Comparison of ENCODE assay signal across 17 cellular contexts in the genomic region with DNA sequence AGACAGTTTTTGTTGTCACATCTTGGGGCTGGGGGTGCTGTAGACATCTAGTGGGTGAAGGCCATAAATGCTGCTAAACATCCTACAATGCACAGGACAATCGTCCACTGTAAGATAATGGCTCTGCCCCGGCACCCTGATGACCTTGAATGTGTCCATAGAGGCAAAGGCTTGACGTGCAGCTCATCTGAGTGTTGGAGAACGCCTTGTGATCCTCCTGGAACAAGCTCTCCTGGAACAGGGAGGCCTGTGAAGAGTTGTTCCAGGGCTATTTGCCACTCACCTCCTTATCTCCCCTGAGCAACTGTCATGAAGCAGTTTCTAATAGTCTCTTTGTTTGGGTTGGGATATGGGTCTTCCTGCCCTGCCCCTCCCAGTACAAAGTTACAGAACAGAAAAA. TPM values are rescaled to one million over a fixed set of nuclear protein-coding genes. Genes with fewer than 3 reads are reported as not detected.
DNase-seq lines count a peak whose midpoint lies in the region; ATAC-seq, FAIRE-seq and TF ChIP-seq lines count a peak whose summit lies in the region.
"Had no signal": no experiment of that assay in that cellular context is flagged by ENCODE, and none has a peak within 500 bp of the region (broad histone marks: within the 10 kb centered on the region; RNA-seq: fewer than 3 reads in every experiment).

No MANE protein-coding gene starts in this region.

- intact Hi-C loops in heart left ventricle (cut with DNase I) (no loop called here), cardiac septum (cut with DNase I) (no loop called here), HepG2 (cut with micrococcal nuclease; ENCODE audit: unreplicated experiment) (loop anchor here (5.0 kb wide), 1 partner anchor 40 kb away; no protein-coding TSS in a partner anchor), right lobe of liver (cut with DNase I) (no loop called here), testis (cut with DNase I; ENCODE audit: low total_unique reads) (no loop called here), tibial artery (cut with DNase I; ENCODE audit: low total_unique reads) (no loop called here)

- H3K27me3 ChIP-seq in heart left ventricle, result peaks cover 0 to 10% (median 0%) of the 10 kb centered on the region in 9 donors
- H3K27me3 ChIP-seq in HepG2 (ENCODE audit: control insufficient read depth in 1 of 2, insufficient read depth in 2 of 2, low read length in 2 of 2), result no peaks in the 10 kb centered on the region
- no peaks in the 10 kb centered on the region for H3K27me3 ChIP-seq in right lobe of liver
- no peaks in the 10 kb centered on the region for H3K27me3 ChIP-seq in testis
- H3K27me3 ChIP-seq in tibial artery, result no peaks in the 10 kb centered on the region

- peak overlapping the region; percentile 12 for H2AFZ ChIP-seq in HepG2 (ENCODE audit: low read length)

- no peaks in the 10 kb centered on the region for H3K36me3 ChIP-seq in heart left ventricle
- H3K36me3 ChIP-seq in HepG2 (replicated peaks in 1 of 2; ENCODE audit: control insufficient read depth in 1 of 2, insufficient read depth in 2 of 2, low read length in 2 of 2), result no peaks in the 10 kb centered on the region
- no peaks in the 10 kb centered on the region for H3K36me3 ChIP-seq in right lobe of liver
- H3K36me3 ChIP-seq in testis (ENCODE audit: low read depth, missing control alignments), result no peaks in the 10 kb centered on the region
- H3K36me3 ChIP-seq in tibial artery, result no peaks in the 10 kb centered on the region
- H3K36me3 ChIP-seq: BLaER1 treated with 17β-estradiol and CSF1 and Interleukin-3, amounts not matched to agents 10 nM and 100 nM had no signal

- H3K27ac ChIP-seq in heart left ventricle (no peak overlapping the region), HepG2 (ENCODE audit: extremely low read length, insufficient read depth, low read length) (peak overlapping the region; percentile 44), right lobe of liver (no peak overlapping the region), testis (peak overlapping the region in 1 of 2 donors; percentile 18), tibial artery (no peak overlapping the region)
- H3K27ac ChIP-seq: BLaER1 treated with 17β-estradiol and CSF1 and Interleukin-3, amounts not matched to agents 10 nM and 100 nM had no signal

- H3K4me2 ChIP-seq in HepG2 (ENCODE audit: low read depth, low read length), result peak overlapping the region; percentile 70
- H3K4me2 ChIP-seq: BLaER1 treated with 17β-estradiol and CSF1 and Interleukin-3, amounts not matched to agents 10 nM and 100 nM had no signal

- H3K9me3 ChIP-seq in heart left ventricle, result no peaks in the 10 kb centered on the region
- H3K9me3 ChIP-seq in HepG2 (ENCODE audit: low read length), result no peaks in the 10 kb centered on the region
- H3K9me3 ChIP-seq in right lobe of liver, result no peaks in the 10 kb centered on the region
- no peaks in the 10 kb centered on the region for H3K9me3 ChIP-seq in testis
- H3K9me3 ChIP-seq in tibial artery, result no peaks in the 10 kb centered on the region
- H3K9me3 ChIP-seq: BLaER1 treated with 17β-estradiol and CSF1 and Interleukin-3, amounts not matched to agents 10 nM and 100 nM; Caco-2 had no signal

- H3K4me1 ChIP-seq in heart left ventricle (no peaks in the 10 kb centered on the region), HepG2 (ENCODE audit: insufficient read depth, low read length) (peaks cover 44% of the 10 kb centered on the region), right lobe of liver (no peaks in the 10 kb centered on the region), testis (no peaks in the 10 kb centered on the region), tibial artery (no peaks in the 10 kb centered on the region)
- H3K4me1 ChIP-seq: BLaER1 treated with 17β-estradiol and CSF1 and Interleukin-3, amounts not matched to agents 10 nM and 100 nM had no signal

- no peaks in the 10 kb centered on the region for H4K20me1 ChIP-seq in HepG2 (ENCODE audit: insufficient read depth, low read length)
- H4K20me1 ChIP-seq: BLaER1 treated with 17β-estradiol and CSF1 and Interleukin-3, amounts not matched to agents 10 nM and 100 nM had no signal

- WGBS in heart left ventricle, 4 donors, result 28 to 42% (median 36%) methylated on average over 4 of the region's 4 CpGs
- no CpG with 5 or more reads among the region's 4 CpGs for WGBS in HepG2 (ENCODE audit: low lambda C conversion rate)
- no CpG with 5 or more reads among the region's 4 CpGs for WGBS in right lobe of liver (ENCODE audit: insufficient coverage, low coverage, low lambda C conversion rate, missing lambda C conversion rate)
- 26 to 67% methylated on average over 3 to 4 of the region's 4 CpGs for WGBS in testis, 2 donors

- no peak for TF ChIP-seq RAD21 in HepG2 (CRISPR knock-in tag; IDR thresholded peaks at IDR 0.05)

- no peaks in the 10 kb centered on the region for H3K79me2 ChIP-seq in HepG2 (ENCODE audit: insufficient read depth, low read length)

- peak; percentile 98 for FAIRE-seq in HepG2 (lab: Jason Lieb, UNC)
- FAIRE-seq: D721Med, G401.6, GM19239, H1 had no signal

- TF ChIP-seq CTCF in heart left ventricle (IDR thresholded peaks at IDR 0.05) (no peak), HepG2 (CRISPR knock-in tag; IDR thresholded peaks at IDR 0.05) (no peak; the same call in 1 of the 2 replicates), right lobe of liver (IDR thresholded peaks at IDR 0.05) (no peak), testis (IDR thresholded peaks at IDR 0.05) (no peak), tibial artery (IDR thresholded peaks at IDR 0.05) (no peak)

- H3K9ac ChIP-seq in HepG2 (ENCODE audit: insufficient read depth, low read depth, low read length), result 0 out of 2 replicates have a peak overlapping the region, but pooled peaks have one; percentile 8
- H3K9ac ChIP-seq: BLaER1 treated with 17β-estradiol and CSF1 and Interleukin-3, amounts not matched to agents 10 nM and 100 nM had no signal

- DNase-seq in heart left ventricle (no peak), cardiac septum (ENCODE audit: low spot score) (no peak), HepG2 (ENCODE audit: low spot score) (peak; percentile 75), right lobe of liver (no peak), erythroblast (lab: John Stamatoyannopoulos, UW) (peak; percentile 1 to 6), testis (peak; percentile 85), tibial artery (no peak)
- DNase-seq: 8988T; Caco-2; CD4-positive, alpha-beta T cell; H9 had no signal

- in situ Hi-C loops in HepG2 (cut with HindIII; ENCODE audit: extremely low pct_ligation_motif_present, low pct_unique_long_range_greater_than_20kb), result no loop called here

- TF ChIP-seq POLR2A in heart left ventricle (IDR thresholded peaks at IDR 0.05) (no peak), HepG2 (IDR thresholded peaks at IDR 0.05; ENCODE audit: insufficient read depth in 1 of 2, low read depth in 2 of 2, low read length in 2 of 2) (no peak), right lobe of liver (IDR thresholded peaks at IDR 0.05) (no peak), erythroblast (IDR thresholded peaks at IDR 0.05; ENCODE audit: low read length) (no peak), testis (IDR thresholded peaks at IDR 0.05) (no peak)

- BruUV-seq in HepG2 (replicated peaks; lab: Mats Ljungman, UMichigan), result no TSS peak

- ATAC-seq in heart left ventricle (peak; percentile 39 to 72 (median 60)), HepG2 (peak; percentile 94), right lobe of liver (no peak), HG03460 (IDR thresholded peaks at IDR 0.05; ENCODE audit: unreplicated experiment) (no peak)

- POLR2A ChIA-PET in HepG2 (lab: Yijun Ruan, JAX), result interaction anchor here (0.8 to 1.5 kb wide), 3 partner anchors 10 to 43 kb away, joined by 3 to 4 read pairs (median 3); no protein-coding TSS in a partner anchor

- H3K4me3 ChIP-seq in heart left ventricle (no peak overlapping the region), HepG2 (replicated peaks in 1 of 3; ENCODE audit: insufficient read depth in 1 of 3, low read depth in 2 of 3, low read length in 3 of 3) (peak overlapping the region in 1 of 3 experiments; percentile 20; a peak in 1 of 6 replicates), right lobe of liver (no peak overlapping the region), testis (no peak overlapping the region), tibial artery (no peak overlapping the region)
- H3K4me3 ChIP-seq: BLaER1 treated with 17β-estradiol and CSF1 and Interleukin-3, amounts not matched to agents 10 nM and 100 nM had no signal

- CTCF ChIA-PET in HepG2 (lab: Yijun Ruan, JAX; ENCODE audit: low intra/inter-chr PET ratio, low total read pairs), result no interaction called here

- TF ChIP-seq EP300 in HepG2 (IDR thresholded peaks at IDR 0.05; ENCODE audit: low read depth in 2 of 2, low read length in 2 of 2), result peak in 1 of 2 experiments; percentile 23; a peak in 1 of 4 replicates
- no peak for TF ChIP-seq EP300 in HepG2 (CRISPR knock-in tag; IDR thresholded peaks at IDR 0.05; ENCODE audit: borderline replicate concordance)

RNA-seq across cellular contexts. Expression of gene PCYT1B, which starts 15.2 kb away (rescaled TPM):
- total RNA-seq in heart left ventricle (under 1 TPM in 4 of 9 donors, not detected in 5; 0.10 to 0.27 (median 0.16) TPM), cardiac septum (0.27 TPM), HepG2 (2016; rRNA removed; fragmentation: Illumina TruSeq; extraction: Trizol) (9.2 and 15.9 TPM in 2 replicates), right lobe of liver (under 1 TPM in 4 of 6 experiments, not detected in 2; 0.04 to 0.20 (median 0.08) TPM), testis (10 to 100 TPM; 15.5 to 23.9 TPM)
- polyA plus RNA-seq in heart left ventricle (under 1 TPM in 1 of 2 donors, not detected in 1; 0.07 TPM), HepG2 (2011; rRNA removed) (3.8 and 6.1 TPM in 2 replicates), testis (ENCODE audit: insufficient read depth, low read depth, low replicate concordance) (24.0 TPM)
- 1.7 and 1.9 TPM in 2 replicates for total RNA-seq in HepG2 (2016; cell fraction: cytosol; rRNA removed; fragmentation: Illumina TruSeq; extraction: Trizol; ENCODE audit: low read depth)
- total RNA-seq in HepG2 (2016; cell fraction: insoluble cytoplasmic fraction; rRNA removed; fragmentation: Illumina TruSeq; extraction: Trizol), result 9.1 and 14.7 TPM in 2 replicates
- total RNA-seq in HepG2 (2016; cell fraction: membrane; rRNA removed; fragmentation: Illumina TruSeq; extraction: Trizol), result 3.4 TPM in 2 replicates
- 5.7 and 7.7 TPM in 2 replicates for total RNA-seq in HepG2 (2016; cell fraction: nucleus; rRNA removed; fragmentation: Illumina TruSeq; extraction: Trizol)
- polyA plus RNA-seq in HepG2 (2011; cell fraction: cytosol; rRNA removed), result 3.0 and 3.8 TPM in 2 replicates
- polyA plus RNA-seq in HepG2 (2011; cell fraction: nucleus; rRNA removed), result 3.2 and 3.7 TPM in 2 replicates
- polyA plus RNA-seq in HepG2 (2012), result 0.72 and 1.4 TPM in 2 replicates
- polyA plus RNA-seq in HepG2 (2016; cell fraction: cytosol; fragmentation: Illumina TruSeq; extraction: Trizol; ENCODE audit: low read depth), result 1.5 TPM in 2 replicates
- polyA plus RNA-seq in HepG2 (2016; cell fraction: insoluble cytoplasmic fraction; fragmentation: Illumina TruSeq; extraction: Trizol; ENCODE audit: low read depth), result 10.8 and 11.6 TPM in 2 replicates
- 2.1 and 2.3 TPM in 2 replicates for polyA plus RNA-seq in HepG2 (2016; cell fraction: membrane; fragmentation: Illumina TruSeq; extraction: Trizol; ENCODE audit: low read depth)
- 7.3 and 9.5 TPM in 2 replicates for polyA plus RNA-seq in HepG2 (2016; cell fraction: nucleus; fragmentation: Illumina TruSeq; extraction: Trizol; ENCODE audit: insufficient read depth, low read depth)
- polyA minus RNA-seq in HepG2 (2011; rRNA and poly(A)+ RNA removed; ENCODE audit: low replicate concordance), result 8.9 TPM in 1 of 2 replicates, not detected in the other
- 3.4 and 5.6 TPM in 2 replicates for polyA minus RNA-seq in HepG2 (2011; cell fraction: cytosol; rRNA and poly(A)+ RNA removed)
- 2.3 and 3.0 TPM in 2 replicates for polyA minus RNA-seq in HepG2 (2011; cell fraction: nucleus; rRNA and poly(A)+ RNA removed)
- total RNA-seq: CD4-positive, alpha-beta T cell had no signal

RNA-seq across cellular contexts. Expression of gene POLA1, which starts 31.4 kb away (rescaled TPM):
- total RNA-seq in heart left ventricle, result 1 to 10 TPM; 4.1 to 8.1 (median 6.6) TPM
- polyA plus RNA-seq in heart left ventricle, result 1 to 10 TPM; 1.9 to 5.9 TPM
- total RNA-seq in cardiac septum, result 8.7 TPM
- 26.5 and 38.2 TPM in 2 replicates for total RNA-seq in HepG2 (2016; rRNA removed; fragmentation: Illumina TruSeq; extraction: Trizol)
- total RNA-seq in HepG2 (2016; cell fraction: cytosol; rRNA removed; fragmentation: Illumina TruSeq; extraction: Trizol; ENCODE audit: low read depth), result 31.5 and 34.7 TPM in 2 replicates
- 26.6 and 35.6 TPM in 2 replicates for total RNA-seq in HepG2 (2016; cell fraction: insoluble cytoplasmic fraction; rRNA removed; fragmentation: Illumina TruSeq; extraction: Trizol)
- total RNA-seq in HepG2 (2016; cell fraction: membrane; rRNA removed; fragmentation: Illumina TruSeq; extraction: Trizol), result 16.9 and 21.3 TPM in 2 replicates
- 40.4 and 43.0 TPM in 2 replicates for total RNA-seq in HepG2 (2016; cell fraction: nucleus; rRNA removed; fragmentation: Illumina TruSeq; extraction: Trizol)
- polyA plus RNA-seq in HepG2 (2011; rRNA removed), result 2.1 and 3.3 TPM in 2 replicates
- polyA plus RNA-seq in HepG2 (2011; cell fraction: cytosol; rRNA removed), result 1.9 and 2.2 TPM in 2 replicates
- 2.5 and 2.8 TPM in 2 replicates for polyA plus RNA-seq in HepG2 (2011; cell fraction: nucleus; rRNA removed)
- polyA plus RNA-seq in HepG2 (2012), result 3.7 and 5.9 TPM in 2 replicates
- 0.48 and 0.66 TPM in 2 replicates for polyA plus RNA-seq in HepG2 (2016; cell fraction: cytosol; fragmentation: Illumina TruSeq; extraction: Trizol; ENCODE audit: low read depth)
- polyA plus RNA-seq in HepG2 (2016; cell fraction: insoluble cytoplasmic fraction; fragmentation: Illumina TruSeq; extraction: Trizol; ENCODE audit: low read depth), result 18.4 and 18.6 TPM in 2 replicates
- polyA plus RNA-seq in HepG2 (2016; cell fraction: membrane; fragmentation: Illumina TruSeq; extraction: Trizol; ENCODE audit: low read depth), result 1.7 and 1.9 TPM in 2 replicates
- polyA plus RNA-seq in HepG2 (2016; cell fraction: nucleus; fragmentation: Illumina TruSeq; extraction: Trizol; ENCODE audit: insufficient read depth, low read depth), result 11.7 and 13.0 TPM in 2 replicates
- 7.2 and 67.2 TPM in 2 replicates for polyA minus RNA-seq in HepG2 (2011; rRNA and poly(A)+ RNA removed; ENCODE audit: low replicate concordance)
- polyA minus RNA-seq in HepG2 (2011; cell fraction: cytosol; rRNA and poly(A)+ RNA removed), result 4.5 and 5.7 TPM in 2 replicates
- polyA minus RNA-seq in HepG2 (2011; cell fraction: nucleus; rRNA and poly(A)+ RNA removed), result 19.8 and 21.9 TPM in 2 replicates
- 1 to 10 TPM; 2.0 to 4.5 (median 2.8) TPM for total RNA-seq in right lobe of liver
- total RNA-seq in testis, result 10 to 100 TPM; 15.0 to 15.7 TPM
- 5.4 TPM for polyA plus RNA-seq in testis (ENCODE audit: insufficient read depth, low read depth, low replicate concordance)

Comparison
In these comparisons a context has a peak if more than half of its experiments do, and no peak if none do; other contexts are left out.
1. ATAC-seq: peak in heart left ventricle (4 of 4) and HepG2 (single experiment); none in right lobe of liver (0 of 4) and HG03460 (single experiment).
2. DNase-seq: peak in HepG2 (single experiment), erythroblast (2 of 2) and testis (single experiment); none in heart left ventricle (0 of 5), cardiac septum (single experiment), right lobe of liver (0 of 3) and tibial artery (0 of 2).